ENCODE assay signal across 24 cellular contexts in genomic region chr16:2333772-2334379, GRCh38. TPM values are rescaled to one million over a fixed set of nuclear protein-coding genes. Genes with fewer than 3 reads are reported as not detected.
A peak's percentile ranks its signal among the peaks of the same experiment; 100 is the strongest.
DNase-seq lines count a peak whose midpoint lies in the region; ATAC-seq, FAIRE-seq and TF ChIP-seq lines count a peak whose summit lies in the region.
"Had no signal": no experiment of that assay in that cellular context is flagged by ENCODE, and none has a peak within 500 bp of the region (broad histone marks: within the 10 kb centered on the region; RNA-seq: fewer than 3 reads in every experiment).

No MANE protein-coding gene starts in this region.

- FAIRE-seq in urothelium cell line (lab: Jason Lieb, UNC), result no peak
- FAIRE-seq: GM12878 had no signal

- H3K27ac ChIP-seq in foreskin keratinocyte (no peak overlapping the region), right cardiac atrium (ENCODE audit: low read length) (no peak overlapping the region)
- H3K27ac ChIP-seq: 22Rv1, cardiac muscle cell, prostate gland, spleen, VCaP had no signal

- intact Hi-C loops in right cardiac atrium (cut with DNase I), result loop anchor here in 1 of 4 donors (10.0 kb wide), 1 partner anchor 161 kb away; no protein-coding TSS in a partner anchor

- H3K4me3 ChIP-seq in right cardiac atrium (ENCODE audit: low read length), result no peak overlapping the region
- H3K4me3 ChIP-seq: cardiac muscle cell, GM12878, prostate gland, spleen, thyroid gland had no signal

- DNase-seq in DMS53 (lab: John Stamatoyannopoulos, UW) (peak; percentile 31), DMS53 treated with DMSO at 0.1 percent for 48 hours (lab: John Stamatoyannopoulos, UW; ENCODE audit: unreplicated experiment) (no peak), RPMI7951 (ENCODE audit: low read depth) (peak; percentile 69), hepatic stellate cell (ENCODE audit: low spot score) (peak; percentile 54), urothelium cell line (ENCODE audit: low spot score) (peak; percentile 61), foreskin keratinocyte (no peak), right cardiac atrium (no peak), NCI-H2227 (lab: John Stamatoyannopoulos, UW; ENCODE audit: unreplicated experiment) (no peak)
- DNase-seq: activated CD4-positive, alpha-beta memory T cell treated with anti-CD3 and anti-CD28 coated beads, Interleukin-2, amount 10 ng/mL, durations not matched to agents 7 days and 5 days; activated naive CD8-positive, alpha-beta T cell treated with anti-CD3 and anti-CD28 coated beads, Interleukin-2, amount 10 ng/mL, durations not matched to agents 7 days and 5 days; CD4-positive, alpha-beta memory T cell; effector CD8-positive, alpha-beta T cell; H9; left ventricle myocardium superior; naive B cell; NCI-H748 treated with DMSO at 0.1 percent for 48 hours; RPMI8226; spleen; thyroid gland had no signal

- TF ChIP-seq CTCF in foreskin keratinocyte (conservative IDR thresholded peaks at IDR 0.05), result no peak

- WGBS in right cardiac atrium, result 70% methylated on average over 17 of the region's 17 CpGs

- no peaks in the 10 kb centered on the region for H3K9me3 ChIP-seq in right cardiac atrium (ENCODE audit: control insufficient read depth, low read length)
- H3K9me3 ChIP-seq: prostate gland, spleen, thyroid gland had no signal

- H3K27me3 ChIP-seq in foreskin keratinocyte, result peaks cover 34% of the 10 kb centered on the region
- no peaks in the 10 kb centered on the region for H3K27me3 ChIP-seq in right cardiac atrium (ENCODE audit: control insufficient read depth, insufficient read depth)
- H3K27me3 ChIP-seq: thyroid gland had no signal

- H3K4me1 ChIP-seq in foreskin keratinocyte, result no peaks in the 10 kb centered on the region
- no peaks in the 10 kb centered on the region for H3K4me1 ChIP-seq in right cardiac atrium (ENCODE audit: control insufficient read depth, insufficient read depth, low read length)
- H3K4me1 ChIP-seq: prostate gland had no signal

- no peak for ATAC-seq in foreskin keratinocyte
- ATAC-seq in right cardiac atrium, result no peak
- ATAC-seq: GM12878, left ventricle myocardium superior had no signal

RNA-seq across cellular contexts. Expression of gene ABCA3, which starts 6.7 kb away (rescaled TPM):
- 0.20 and 0.60 TPM in 2 replicates for total RNA-seq in RPMI7951 (2014; rRNA removed; shearing (Covaris generic))
- total RNA-seq in foreskin keratinocyte (0.04 and 0.24 TPM in 2 replicates), right cardiac atrium (10 to 100 TPM in 1 of 4 donors, 1 to 10 TPM in 3; 7.7 to 11.3 (median 8.5) TPM)
- polyA plus RNA-seq in foreskin keratinocyte (0.08 and 0.16 TPM in 2 replicates), right cardiac atrium (6.9 TPM)

Comparison
In these comparisons a context has a peak if more than half of its experiments do, and no peak if none do; other contexts are left out.
1. DNase-seq: peak in DMS53 (single experiment), RPMI7951 (single experiment), hepatic stellate cell (single experiment) and urothelium cell line (single experiment); none in DMS53 treated with DMSO at 0.1 percent for 48 hours (single experiment), foreskin keratinocyte (0 of 2), right cardiac atrium (0 of 3) and NCI-H2227 (single experiment).